8 cellular contexts compared by ENCODE assay signal in the genomic region with DNA sequence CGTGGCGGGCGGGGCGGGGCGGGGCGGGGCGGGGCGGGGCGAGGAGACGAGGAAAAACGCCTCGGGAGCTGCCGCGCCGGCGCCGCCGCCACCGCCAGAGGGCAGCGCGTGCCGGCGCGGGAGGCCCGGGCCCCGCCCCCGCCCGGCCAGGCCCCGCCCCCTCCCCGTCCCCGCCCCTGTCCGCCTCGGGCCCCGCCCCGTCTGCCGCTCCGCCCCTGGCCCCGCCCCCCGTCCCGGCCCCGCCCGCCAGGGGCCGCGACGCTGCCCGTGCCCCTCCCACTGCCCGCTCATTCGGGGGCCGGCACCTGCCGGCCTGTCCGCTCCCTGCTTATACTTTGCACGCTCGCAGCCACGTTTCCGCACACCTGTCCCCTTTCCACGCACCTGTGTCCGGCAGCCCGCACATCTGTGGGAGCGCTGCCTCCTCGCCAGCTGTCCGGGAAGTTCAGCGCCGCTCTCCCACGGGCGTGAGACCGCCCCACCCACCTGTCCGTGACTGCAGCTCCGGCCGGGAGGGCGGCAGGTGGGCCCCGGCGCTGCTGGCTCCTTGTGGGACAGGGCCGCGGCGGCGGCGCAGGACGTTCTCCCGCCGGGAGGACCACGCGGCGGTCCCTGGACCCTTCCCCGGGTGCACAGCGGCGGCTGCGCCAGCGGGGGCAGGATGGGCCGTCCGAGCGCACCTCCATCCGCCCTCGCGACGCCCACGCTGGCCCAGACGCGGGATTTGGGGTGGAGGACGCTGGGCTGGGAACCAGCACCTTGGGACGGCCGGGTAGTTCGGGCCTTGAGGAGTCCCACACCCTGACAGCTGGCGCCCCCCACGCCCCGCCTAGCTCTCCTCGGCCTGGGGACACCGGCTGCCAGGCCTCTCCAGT. TPM values are rescaled to one million over a fixed set of nuclear protein-coding genes. Genes with fewer than 3 reads are reported as not detected.
DNase-seq lines count a peak whose midpoint lies in the region; ATAC-seq and TF ChIP-seq lines count a peak whose summit lies in the region.

No MANE protein-coding gene starts in this region.

- peaks cover 35% of the 10 kb centered on the region for H3K27me3 ChIP-seq in kidney epithelial cell (ENCODE audit: control insufficient read depth, insufficient read depth, low read length)

- H3K4me3 ChIP-seq in AG09309 (ENCODE audit: control insufficient read depth, low read depth, low read length) (peak overlapping the region; percentile 33), kidney epithelial cell (ENCODE audit: low read depth, low read length) (peak overlapping the region; percentile 53)
- H3K4me3 ChIP-seq in Jurkat, Clone E6-1 (ENCODE audit: low read length) = peak overlapping the region; percentile 54

- ATAC-seq in HG03108 (IDR thresholded peaks at IDR 0.05; ENCODE audit: unreplicated experiment) = no peak

- no peak for TF ChIP-seq CTCF in AG09309 (IDR thresholded peaks at IDR 0.05; ENCODE audit: control insufficient read depth, insufficient read depth, low read depth, low read length, missing control alignments)
- TF ChIP-seq CTCF in kidney epithelial cell (IDR thresholded peaks at IDR 0.05; ENCODE audit: insufficient read depth, low read length, poor library complexity, severe bottlenecking) = no peak

- H3K27ac ChIP-seq in caudate nucleus (ENCODE audit: low read depth, low read length) = no peak overlapping the region

- H3K36me3 ChIP-seq in kidney epithelial cell (ENCODE audit: control insufficient read depth, insufficient read depth, low read length) = no peaks in the 10 kb centered on the region

- no peak for DNase-seq in AG09309 (ENCODE audit: low read depth)
- peak; percentile 74 for DNase-seq in GM19240 (ENCODE audit: insufficient read length, low spot score)
- DNase-seq in Jurkat, Clone E6-1 (ENCODE audit: low read depth, low spot score) = peak; percentile 18
- DNase-seq in activated CD4-positive, CD25-positive, alpha-beta regulatory T cell (lab: John Stamatoyannopoulos, UW) = peak; percentile 64 to 69 (median 65)
- DNase-seq in caudate nucleus (lab: John Stamatoyannopoulos, UW) = peak in 43 of 61 donors; percentile 12 to 82 (median 51)
- no peak for DNase-seq in kidney epithelial cell (ENCODE audit: low read depth)
- peak; percentile 52 to 59 for DNase-seq in stimulated activated CD4-positive, alpha-beta T cell treated with anti-CD3 and anti-CD28 coated beads, Interleukin-15, amount 100 ng/mL, for 48 hours (ENCODE audit: low read depth in 2 of 2)

RNA-seq across cellular contexts. Expression of gene FGFRL1, which starts 1.5 kb away (rescaled TPM):
- polyA plus RNA-seq in Jurkat, Clone E6-1 (2012; ENCODE audit: insufficient read depth, insufficient read length) = 12.2 TPM
- 39.2 and 41.9 TPM in 2 replicates for total RNA-seq in kidney epithelial cell

RNA-seq across cellular contexts. Expression of gene SLC26A1, which starts 16.7 kb away (rescaled TPM):
- polyA plus RNA-seq in Jurkat, Clone E6-1 (2012; ENCODE audit: insufficient read depth, insufficient read length) = 2.1 TPM
- total RNA-seq in kidney epithelial cell = 0.38 and 0.96 TPM in 2 replicates

RNA-seq across cellular contexts. Expression of gene IDUA, which starts 23.0 kb away (rescaled TPM):
- 3.7 TPM for polyA plus RNA-seq in Jurkat, Clone E6-1 (2012; ENCODE audit: insufficient read depth, insufficient read length)
- 7.1 and 18.1 TPM in 2 replicates for total RNA-seq in kidney epithelial cell

RNA-seq across cellular contexts. Expression of gene DGKQ, which starts 36.5 kb away (rescaled TPM):
- 12.8 TPM for polyA plus RNA-seq in Jurkat, Clone E6-1 (2012; ENCODE audit: insufficient read depth, insufficient read length)
- total RNA-seq in kidney epithelial cell = 14.8 and 17.3 TPM in 2 replicates

Comparison
In these comparisons a context has a peak if more than half of its experiments do, and no peak if none do; other contexts are left out.
1. DNase-seq: peak in GM19240 (single experiment), Jurkat, Clone E6-1 (single experiment), activated CD4-positive, CD25-positive, alpha-beta regulatory T cell (4 of 4), caudate nucleus (43 of 61) and stimulated activated CD4-positive, alpha-beta T cell treated with anti-CD3 and anti-CD28 coated beads, Interleukin-15, amount 100 ng/mL, for 48 hours (2 of 2); none in AG09309 (single experiment) and kidney epithelial cell (single experiment).
2. Peak in every context shown above with its lines, with median percentiles within 50 percentile points of each other: H3K4me3 ChIP-seq.